ENCODE assay signal across 23 cellular contexts in the genomic region with DNA sequence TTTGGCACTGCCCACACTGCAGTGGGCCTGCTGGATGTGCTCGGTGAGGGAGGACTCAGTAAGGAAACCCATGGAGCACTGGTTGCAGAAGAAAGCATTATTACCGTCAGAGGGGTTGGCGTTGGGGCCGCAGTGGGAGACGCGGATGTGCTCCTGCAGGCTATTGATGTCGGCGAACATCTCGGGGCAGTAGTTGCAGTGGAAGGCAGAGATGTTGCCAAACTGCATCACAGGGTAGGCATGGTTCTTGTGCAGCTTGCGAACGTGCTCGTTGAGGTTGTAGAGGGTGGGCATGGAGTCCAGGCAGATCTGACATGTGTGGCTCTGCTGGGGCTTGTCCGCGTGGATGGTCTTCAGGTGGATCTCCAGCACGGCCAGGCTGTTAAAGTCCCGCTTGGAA.
"Had no signal": no experiment of that assay in that cellular context is flagged by ENCODE, and none has a peak within 500 bp of the region (broad histone marks: within the 10 kb centered on the region; RNA-seq: fewer than 3 reads in every experiment).

No MANE protein-coding gene starts in this region.

- H2AFZ ChIP-seq: parathyroid adenoma had no signal

- H3K9me3 ChIP-seq: colonic mucosa, mucosa of descending colon, prostate gland, sigmoid colon, testis, tibial artery had no signal

- ATAC-seq: left lobe of liver; mucosa of descending colon; right cardiac atrium; stimulated activated memory B cell treated with anti-CD40 and anti-IgM and Interleukin-4, amounts not matched to agents 10 μg/mL and 1 μg/mL and 100 μg/mL, for 72 hours; stimulated activated naive CD8-positive, alpha-beta T cell treated with anti-CD3 and anti-CD28 coated beads, Interleukin-15, Interleukin-2, amounts not matched to agents 100 U/mL and 50 U/mL, for 24 hours had no signal

- H3K36me3 Mint-ChIP-seq: memory B cell; naive B cell; stimulated activated memory B cell treated with anti-CD40 and anti-IgM and Interleukin-4, amounts not matched to agents 10 μg/mL and 1 μg/mL and 100 μg/mL, for 72 hours had no signal

- H3K4me1 ChIP-seq: colonic mucosa, prostate gland had no signal

- H3K27ac Mint-ChIP-seq: dendritic cell treated with granulocyte-macrophage colony-stimulating factor and Interleukin-4, amounts not matched to agents 40 ng/mL and 50 ng/mL, for 4 days; memory B cell; mesothelial cell of epicardium; stimulated activated memory B cell treated with anti-CD40 and anti-IgM and Interleukin-4, amounts not matched to agents 10 μg/mL and 1 μg/mL and 100 μg/mL, for 72 hours; type B pancreatic cell had no signal

- H3K27ac ChIP-seq: colonic mucosa, parathyroid adenoma, prostate gland, sigmoid colon, testis, tibial artery had no signal

- DNase-seq: colonic mucosa; effector memory CD4-positive, alpha-beta T cell; head of caudate nucleus; kidney; mucosa of descending colon; naive B cell; sigmoid colon; stimulated activated CD4-positive, alpha-beta T cell treated with anti-CD3 and anti-CD28 coated beads, Interleukin-4, amount 100 ng/mL, for 4 hours; stimulated activated naive CD8-positive, alpha-beta T cell treated with anti-CD3 and anti-CD28 coated beads, Interleukin-15, Interleukin-2, amounts not matched to agents 100 U/mL and 50 U/mL, for 24 hours; substantia nigra; testis had no signal

- H3K27me3 ChIP-seq: colonic mucosa, sigmoid colon, testis, tibial artery had no signal

- H3K9me3 Mint-ChIP-seq: dendritic cell treated with granulocyte-macrophage colony-stimulating factor and Interleukin-4, amounts not matched to agents 40 ng/mL and 50 ng/mL, for 4 days; memory B cell; mesothelial cell of epicardium; naive B cell; neural crest cell; stimulated activated memory B cell treated with anti-CD40 and anti-IgM and Interleukin-4, amounts not matched to agents 10 μg/mL and 1 μg/mL and 100 μg/mL, for 72 hours; type B pancreatic cell had no signal

- H3K79me2 ChIP-seq: parathyroid adenoma had no signal

- H3K4me3 ChIP-seq: colonic mucosa, lung, mucosa of descending colon, prostate gland, sigmoid colon, testis, tibial artery had no signal

- H3K36me3 ChIP-seq: colonic mucosa, prostate gland had no signal

- H3K4me3 Mint-ChIP-seq: dendritic cell treated with granulocyte-macrophage colony-stimulating factor and Interleukin-4, amounts not matched to agents 40 ng/mL and 50 ng/mL, for 4 days; memory B cell; mesothelial cell of epicardium; naive B cell; neural crest cell; stimulated activated memory B cell treated with anti-CD40 and anti-IgM and Interleukin-4, amounts not matched to agents 10 μg/mL and 1 μg/mL and 100 μg/mL, for 72 hours; type B pancreatic cell had no signal

- H3K4me1 Mint-ChIP-seq: memory B cell; stimulated activated memory B cell treated with anti-CD40 and anti-IgM and Interleukin-4, amounts not matched to agents 10 μg/mL and 1 μg/mL and 100 μg/mL, for 72 hours had no signal

- H3K9ac ChIP-seq: parathyroid adenoma had no signal
